27 cellular contexts compared by ENCODE assay signal in the genomic region with DNA sequence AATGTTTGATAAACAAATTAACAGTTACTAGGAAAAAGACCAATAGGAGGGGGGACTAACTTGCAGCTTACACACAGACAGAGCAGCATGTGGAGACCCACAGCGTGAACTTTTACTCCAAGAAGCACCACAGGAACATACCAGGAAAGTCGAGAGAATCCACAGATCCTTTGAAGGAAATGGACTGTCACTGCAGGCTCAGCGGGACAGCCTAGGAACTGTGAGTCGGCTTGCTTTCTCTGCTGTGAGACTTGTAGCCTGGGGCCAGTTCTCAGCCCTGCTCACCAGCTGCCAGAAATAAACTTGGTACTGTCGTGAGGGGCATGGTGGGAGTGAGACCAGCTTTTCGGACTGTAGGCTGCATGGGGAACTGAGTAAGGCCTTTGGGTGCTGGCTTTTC.
"Had no signal": no experiment of that assay in that cellular context is flagged by ENCODE, and none has a peak within 500 bp of the region (broad histone marks: within the 10 kb centered on the region; RNA-seq: fewer than 3 reads in every experiment).

No MANE protein-coding gene starts in this region.

- H3K4me1 ChIP-seq: gastrocnemius medialis, heart left ventricle, parathyroid adenoma, right lobe of liver, stomach, thyroid gland had no signal

- H3K36me3 Mint-ChIP-seq: immature natural killer cell; stimulated activated effector memory CD8-positive, alpha-beta T cell treated with anti-CD3 and anti-CD28 coated beads, Interleukin-12 subunit alpha, Interleukin-12 subunit beta, amount 100 ng/mL, for 72 hours had no signal

- ATAC-seq: esophagus mucosa; gastrocnemius medialis; heart left ventricle; left lobe of liver; naive thymus-derived CD8-positive, alpha-beta T cell; right lobe of liver; stimulated activated effector memory CD8-positive, alpha-beta T cell treated with anti-CD3 and anti-CD28 coated beads, Interleukin-12 subunit alpha, Interleukin-12 subunit beta, amount 100 ng/mL, for 72 hours had no signal

- H3K9me3 ChIP-seq: gastrocnemius medialis, neutrophil, right lobe of liver, thyroid gland had no signal

- H3K4me1 Mint-ChIP-seq: immature natural killer cell; naive thymus-derived CD8-positive, alpha-beta T cell; nephron progenitor cell; stimulated activated effector memory CD8-positive, alpha-beta T cell treated with anti-CD3 and anti-CD28 coated beads, Interleukin-12 subunit alpha, Interleukin-12 subunit beta, amount 100 ng/mL, for 72 hours had no signal

- H3K9ac ChIP-seq: parathyroid adenoma had no signal

- H3K27me3 Mint-ChIP-seq: progenitor cell of endocrine pancreas had no signal

- DNase-seq: caudate nucleus; cerebellar nuclear complex; cortex of kidney; foreskin fibroblast; gastrocnemius medialis; heart left ventricle; immature natural killer cell; naive thymus-derived CD8-positive, alpha-beta T cell; nephron progenitor cell; right lobe of liver; small intestine; stimulated activated CD4-positive, alpha-beta T cell treated with anti-CD3 and anti-CD28 coated beads, Interleukin-12 subunit alpha, Interleukin-12 subunit beta, amount 100 ng/mL, for 4 hours; stimulated activated CD4-positive, alpha-beta T cell treated with anti-CD3 and anti-CD28 coated beads, Interleukin-1b, Interleukin-23, amount 100 ng/mL, for 48 hours; stimulated activated CD4-positive, alpha-beta T cell treated with anti-CD3 and anti-CD28 coated beads, Interleukin-4, amount 100 ng/mL, for 24 hours; stimulated activated naive CD4-positive, alpha-beta T cell treated with Interleukin-2 at 50 U/mL for 16 hours; stomach; thyroid gland; trophoblast cell had no signal

- H3K4me3 Mint-ChIP-seq: immature natural killer cell; naive thymus-derived CD8-positive, alpha-beta T cell; nephron progenitor cell; stimulated activated effector memory CD8-positive, alpha-beta T cell treated with anti-CD3 and anti-CD28 coated beads, Interleukin-12 subunit alpha, Interleukin-12 subunit beta, amount 100 ng/mL, for 72 hours had no signal

- H3K36me3 ChIP-seq: gastrocnemius medialis, heart left ventricle, neutrophil, right lobe of liver, stomach, thyroid gland had no signal

- FAIRE-seq: keratinocyte, small intestine had no signal

- H3K4me2 ChIP-seq: hepatocyte had no signal

- H3K27ac Mint-ChIP-seq: immature natural killer cell; naive thymus-derived CD8-positive, alpha-beta T cell; nephron progenitor cell; progenitor cell of endocrine pancreas; stimulated activated effector memory CD8-positive, alpha-beta T cell treated with anti-CD3 and anti-CD28 coated beads, Interleukin-12 subunit alpha, Interleukin-12 subunit beta, amount 100 ng/mL, for 72 hours had no signal

- H2AFZ ChIP-seq: hepatocyte, parathyroid adenoma had no signal

- H3K4me3 ChIP-seq: gastrocnemius medialis, heart left ventricle, hepatocyte, right lobe of liver, stomach, thyroid gland had no signal

- H3K79me2 ChIP-seq: hepatocyte, parathyroid adenoma had no signal

- H3K27ac ChIP-seq: epithelial cell of prostate, gastrocnemius medialis, heart left ventricle, hepatocyte, neutrophil, parathyroid adenoma, right lobe of liver, stomach, thyroid gland had no signal

- H3K27me3 ChIP-seq: gastrocnemius medialis, heart left ventricle, hepatocyte, neutrophil, right lobe of liver, stomach, thyroid gland had no signal
